Comparison of ENCODE assay signal across 1 cellular context in the genomic region with DNA sequence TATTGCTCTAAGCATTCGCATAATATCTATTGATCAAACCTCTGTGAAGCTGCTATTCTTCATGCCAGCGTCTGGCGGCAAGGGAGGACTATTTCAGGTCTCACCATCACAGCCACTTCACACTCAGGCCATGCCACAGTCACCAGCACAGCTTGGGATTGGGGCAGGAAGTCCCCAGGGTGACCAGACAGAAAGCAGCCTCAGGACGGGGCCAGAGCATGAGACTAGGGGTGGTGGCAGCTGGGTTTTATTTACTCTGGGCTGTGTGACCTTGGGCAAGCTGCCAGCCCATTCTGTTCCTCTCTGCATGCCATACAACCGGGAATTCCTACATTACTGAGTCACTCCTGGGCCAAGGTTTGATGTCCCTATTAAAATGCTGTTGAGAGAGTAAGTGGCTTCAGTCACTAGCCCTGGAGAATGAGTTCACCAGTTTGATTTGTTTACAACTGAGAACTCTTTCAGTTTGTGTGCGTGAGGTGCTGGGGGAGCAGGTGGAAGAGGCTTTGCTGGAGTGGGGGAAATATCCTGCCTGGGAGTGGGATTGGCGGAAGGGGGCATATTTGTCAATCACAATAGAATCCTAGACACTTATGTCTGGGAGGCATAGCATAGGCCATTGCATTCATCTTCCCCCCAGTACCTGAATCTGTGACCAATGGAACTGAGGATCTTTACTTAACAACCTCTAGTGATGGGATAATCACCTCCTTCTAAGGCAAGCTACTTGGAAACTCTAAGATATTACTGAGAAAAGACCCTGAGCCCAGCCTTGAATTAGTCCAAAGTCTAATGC.
TF ChIP-seq lines count a peak whose summit lies in the region.

No MANE protein-coding gene starts in this region.

TF ChIP-seq in HepG2, 621 proteins besides CTCF, POLR2A, EP300 and RAD21 (continued from another document and continues in another):
- TF ChIP-seq ZNF598 (CRISPR knock-in tag; IDR thresholded peaks at IDR 0.05; ENCODE audit: borderline replicate concordance) = 0 out of 2 replicates have a peak, but pooled peaks have one; percentile 40
- TF ChIP-seq ZNF335 (CRISPR knock-in tag; IDR thresholded peaks at IDR 0.05) = peak; percentile 76; the same call in 1 of the 2 replicates
- no peak for TF ChIP-seq ZNF672 (CRISPR knock-in tag; IDR thresholded peaks at IDR 0.05)
- peak; percentile 69; the same call in 1 of the 2 replicates for TF ChIP-seq CBX5 (CRISPR knock-in tag; IDR thresholded peaks at IDR 0.05; ENCODE audit: borderline replicate concordance)
- TF ChIP-seq JUND (CRISPR knock-in tag; IDR thresholded peaks at IDR 0.05) = peak; percentile 97
- peak; percentile 99 for TF ChIP-seq ZNF768 (CRISPR knock-in tag; IDR thresholded peaks at IDR 0.05)
- TF ChIP-seq SRSF1 (optimal IDR thresholded peaks at IDR 0.05; ENCODE audit: low read depth, low read length) = no peak
- TF ChIP-seq PHF8 (CRISPR knock-in tag; IDR thresholded peaks at IDR 0.05) = no peak
- TF ChIP-seq GTF3A (CRISPR knock-in tag; conservative IDR thresholded peaks at IDR 0.05) = peak; percentile 51; the same call in 1 of the 2 replicates
- 0 out of 2 replicates have a peak, but pooled peaks have one; percentile 56 for TF ChIP-seq ADNP (CRISPR knock-in tag; IDR thresholded peaks at IDR 0.05)
- peak; percentile 71; the same call in 1 of the 2 replicates for TF ChIP-seq MIXL1 (CRISPR knock-in tag; IDR thresholded peaks at IDR 0.05)
- TF ChIP-seq ZNF343 (CRISPR knock-in tag; IDR thresholded peaks at IDR 0.05) = peak; percentile 75; the same call in 1 of the 2 replicates
- no peak for TF ChIP-seq PTBP1 (IDR thresholded peaks at IDR 0.05; ENCODE audit: low read depth, low read length, poor library complexity, severe bottlenecking)
- peak; percentile 97 for TF ChIP-seq JUNB (CRISPR knock-in tag; IDR thresholded peaks at IDR 0.05; ENCODE audit: borderline replicate concordance)
- TF ChIP-seq MXD4 (CRISPR knock-in tag; IDR thresholded peaks at IDR 0.05) = no peak
- TF ChIP-seq RAD51 (IDR thresholded peaks at IDR 0.05; ENCODE audit: borderline replicate concordance) = no peak
- no peak for TF ChIP-seq LCORL (IDR thresholded peaks at IDR 0.05)
- TF ChIP-seq LCORL (CRISPR knock-in tag; IDR thresholded peaks at IDR 0.05) = peak; percentile 90
- peak; percentile 67; the same call in 1 of the 2 replicates for TF ChIP-seq ESRRA (CRISPR knock-in tag; IDR thresholded peaks at IDR 0.05; ENCODE audit: low read depth)
- TF ChIP-seq TMF1 (CRISPR knock-in tag; IDR thresholded peaks at IDR 0.05; ENCODE audit: low read depth) = no peak
- TF ChIP-seq, protein P1, sequence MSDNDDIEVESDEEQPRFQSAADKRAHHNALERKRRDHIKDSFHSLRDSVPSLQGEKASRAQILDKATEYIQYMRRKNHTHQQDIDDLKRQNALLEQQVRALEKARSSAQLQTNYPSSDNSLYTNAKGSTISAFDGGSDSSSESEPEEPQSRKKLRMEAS (IDR thresholded peaks at IDR 0.05) = peak; percentile 84
- 0 out of 2 replicates have a peak, but pooled peaks have one; percentile 5 for TF ChIP-seq STAG1 (CRISPR knock-in tag; IDR thresholded peaks at IDR 0.05)
- TF ChIP-seq RCOR2 (CRISPR knock-in tag; IDR thresholded peaks at IDR 0.05) = peak; percentile 70
- 0 out of 2 replicates have a peak, but pooled peaks have one; percentile 39 for TF ChIP-seq HOXD1 (CRISPR knock-in tag; IDR thresholded peaks at IDR 0.05)
- no peak; the same call in 1 of the 2 replicates for TF ChIP-seq TAF1 (CRISPR knock-in tag; IDR thresholded peaks at IDR 0.05)
- TF ChIP-seq ZNF264 (CRISPR knock-in tag; IDR thresholded peaks at IDR 0.05) = no peak
- no peak for TF ChIP-seq ZNF713 (CRISPR knock-in tag; IDR thresholded peaks at IDR 0.05)
- TF ChIP-seq SNAI1 (CRISPR knock-in tag; IDR thresholded peaks at IDR 0.05; ENCODE audit: borderline replicate concordance) = 0 out of 2 replicates have a peak, but pooled peaks have one; percentile 46
- TF ChIP-seq NONO (IDR thresholded peaks at IDR 0.05) = no peak
- TF ChIP-seq NONO (CRISPR knock-in tag; conservative IDR thresholded peaks at IDR 0.05) = peak; percentile 81
- TF ChIP-seq AGO1 (IDR thresholded peaks at IDR 0.05; ENCODE audit: low read depth, low read length, poor library complexity, severe bottlenecking) = no peak
- peak; percentile 37; the same call in 1 of the 2 replicates for TF ChIP-seq ZNF232 (CRISPR knock-in tag; IDR thresholded peaks at IDR 0.05; ENCODE audit: borderline replicate concordance)
- TF ChIP-seq HNRNPUL1 (IDR thresholded peaks at IDR 0.05; ENCODE audit: low read depth, low read length) = no peak
- no peak for TF ChIP-seq HNRNPK (IDR thresholded peaks at IDR 0.05; ENCODE audit: low read depth, low read length, poor library complexity, severe bottlenecking)
- TF ChIP-seq, protein P2, sequence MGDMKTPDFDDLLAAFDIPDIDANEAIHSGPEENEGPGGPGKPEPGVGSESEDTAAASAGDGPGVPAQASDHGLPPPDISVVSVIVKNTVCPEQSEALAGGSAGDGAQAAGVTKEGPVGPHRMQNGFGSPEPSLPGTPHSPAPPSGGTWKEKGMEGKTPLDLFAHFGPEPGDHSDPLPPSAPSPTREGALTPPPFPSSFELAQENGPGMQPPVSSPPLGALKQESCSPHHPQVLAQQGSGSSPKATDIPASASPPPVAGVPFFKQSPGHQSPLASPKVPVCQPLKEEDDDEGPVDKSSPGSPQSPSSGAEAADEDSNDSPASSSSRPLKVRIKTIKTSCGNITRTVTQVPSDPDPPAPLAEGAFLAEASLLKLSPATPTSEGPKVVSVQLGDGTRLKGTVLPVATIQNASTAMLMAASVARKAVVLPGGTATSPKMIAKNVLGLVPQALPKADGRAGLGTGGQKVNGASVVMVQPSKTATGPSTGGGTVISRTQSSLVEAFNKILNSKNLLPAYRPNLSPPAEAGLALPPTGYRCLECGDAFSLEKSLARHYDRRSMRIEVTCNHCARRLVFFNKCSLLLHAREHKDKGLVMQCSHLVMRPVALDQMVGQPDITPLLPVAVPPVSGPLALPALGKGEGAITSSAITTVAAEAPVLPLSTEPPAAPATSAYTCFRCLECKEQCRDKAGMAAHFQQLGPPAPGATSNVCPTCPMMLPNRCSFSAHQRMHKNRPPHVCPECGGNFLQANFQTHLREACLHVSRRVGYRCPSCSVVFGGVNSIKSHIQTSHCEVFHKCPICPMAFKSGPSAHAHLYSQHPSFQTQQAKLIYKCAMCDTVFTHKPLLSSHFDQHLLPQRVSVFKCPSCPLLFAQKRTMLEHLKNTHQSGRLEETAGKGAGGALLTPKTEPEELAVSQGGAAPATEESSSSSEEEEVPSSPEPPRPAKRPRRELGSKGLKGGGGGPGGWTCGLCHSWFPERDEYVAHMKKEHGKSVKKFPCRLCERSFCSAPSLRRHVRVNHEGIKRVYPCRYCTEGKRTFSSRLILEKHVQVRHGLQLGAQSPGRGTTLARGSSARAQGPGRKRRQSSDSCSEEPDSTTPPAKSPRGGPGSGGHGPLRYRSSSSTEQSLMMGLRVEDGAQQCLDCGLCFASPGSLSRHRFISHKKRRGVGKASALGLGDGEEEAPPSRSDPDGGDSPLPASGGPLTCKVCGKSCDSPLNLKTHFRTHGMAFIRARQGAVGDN (CRISPR knock-in tag; IDR thresholded peaks at IDR 0.05) = peak; percentile 97
- TF ChIP-seq ZNF616 (CRISPR knock-in tag; IDR thresholded peaks at IDR 0.05; ENCODE audit: low read depth) = no peak
- TF ChIP-seq ATRX (CRISPR knock-in tag; IDR thresholded peaks at IDR 0.05; ENCODE audit: borderline replicate concordance) = no peak
- TF ChIP-seq MED1 (CRISPR knock-in tag; IDR thresholded peaks at IDR 0.05) = peak; percentile 97
- 0 out of 2 replicates have a peak, but pooled peaks have one; percentile 75 for TF ChIP-seq ZNF34 (CRISPR knock-in tag; IDR thresholded peaks at IDR 0.05; ENCODE audit: borderline replicate concordance)
- TF ChIP-seq ZSCAN25 (CRISPR knock-in tag; IDR thresholded peaks at IDR 0.05) = 0 out of 2 replicates have a peak, but pooled peaks have one; percentile 62
- TF ChIP-seq, protein P3, sequence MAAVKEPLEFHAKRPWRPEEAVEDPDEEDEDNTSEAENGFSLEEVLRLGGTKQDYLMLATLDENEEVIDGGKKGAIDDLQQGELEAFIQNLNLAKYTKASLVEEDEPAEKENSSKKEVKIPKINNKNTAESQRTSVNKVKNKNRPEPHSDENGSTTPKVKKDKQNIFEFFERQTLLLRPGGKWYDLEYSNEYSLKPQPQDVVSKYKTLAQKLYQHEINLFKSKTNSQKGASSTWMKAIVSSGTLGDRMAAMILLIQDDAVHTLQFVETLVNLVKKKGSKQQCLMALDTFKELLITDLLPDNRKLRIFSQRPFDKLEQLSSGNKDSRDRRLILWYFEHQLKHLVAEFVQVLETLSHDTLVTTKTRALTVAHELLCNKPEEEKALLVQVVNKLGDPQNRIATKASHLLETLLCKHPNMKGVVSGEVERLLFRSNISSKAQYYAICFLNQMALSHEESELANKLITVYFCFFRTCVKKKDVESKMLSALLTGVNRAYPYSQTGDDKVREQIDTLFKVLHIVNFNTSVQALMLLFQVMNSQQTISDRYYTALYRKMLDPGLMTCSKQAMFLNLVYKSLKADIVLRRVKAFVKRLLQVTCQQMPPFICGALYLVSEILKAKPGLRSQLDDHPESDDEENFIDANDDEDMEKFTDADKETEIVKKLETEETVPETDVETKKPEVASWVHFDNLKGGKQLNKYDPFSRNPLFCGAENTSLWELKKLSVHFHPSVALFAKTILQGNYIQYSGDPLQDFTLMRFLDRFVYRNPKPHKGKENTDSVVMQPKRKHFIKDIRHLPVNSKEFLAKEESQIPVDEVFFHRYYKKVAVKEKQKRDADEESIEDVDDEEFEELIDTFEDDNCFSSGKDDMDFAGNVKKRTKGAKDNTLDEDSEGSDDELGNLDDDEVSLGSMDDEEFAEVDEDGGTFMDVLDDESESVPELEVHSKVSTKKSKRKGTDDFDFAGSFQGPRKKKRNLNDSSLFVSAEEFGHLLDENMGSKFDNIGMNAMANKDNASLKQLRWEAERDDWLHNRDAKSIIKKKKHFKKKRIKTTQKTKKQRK (IDR thresholded peaks at IDR 0.05; ENCODE audit: low read length) = no peak
- peak; percentile 93 for TF ChIP-seq NCOA2 (CRISPR knock-in tag; IDR thresholded peaks at IDR 0.05)
- TF ChIP-seq KLF9 (CRISPR knock-in tag; IDR thresholded peaks at IDR 0.05; ENCODE audit: low read depth) = 0 out of 2 replicates have a peak, but pooled peaks have one; percentile 22
- peak; percentile 45; the same call in 1 of the 2 replicates for TF ChIP-seq TCF7 (IDR thresholded peaks at IDR 0.05; ENCODE audit: low read depth)
- TF ChIP-seq RXRB (CRISPR knock-in tag; IDR thresholded peaks at IDR 0.05; ENCODE audit: borderline replicate concordance) = peak; percentile 88
- TF ChIP-seq ZNF841 (CRISPR knock-in tag; IDR thresholded peaks at IDR 0.05; ENCODE audit: borderline replicate concordance) = no peak
- TF ChIP-seq PLRG1 (conservative IDR thresholded peaks at IDR 0.05) = no peak
- TF ChIP-seq ZNF207 (IDR thresholded peaks at IDR 0.05; ENCODE audit: borderline replicate concordance) = no peak
- TF ChIP-seq KDM5A (IDR thresholded peaks at IDR 0.05; ENCODE audit: borderline replicate concordance, low read length) = no peak
- TF ChIP-seq NRL (CRISPR knock-in tag; IDR thresholded peaks at IDR 0.05; ENCODE audit: borderline replicate concordance) = 0 out of 2 replicates have a peak, but pooled peaks have one; percentile 35
- TF ChIP-seq MBD4 (IDR thresholded peaks at IDR 0.05; ENCODE audit: borderline replicate concordance, low read length) = 0 out of 2 replicates have a peak, but pooled peaks have one; percentile 58
- TF ChIP-seq ARID4A (CRISPR knock-in tag; IDR thresholded peaks at IDR 0.05; ENCODE audit: borderline replicate concordance) = peak; percentile 70; the same call in 1 of the 2 replicates
- TF ChIP-seq DDIT3 (CRISPR knock-in tag; IDR thresholded peaks at IDR 0.05) = no peak
- peak; percentile 91 for TF ChIP-seq HDAC2 (CRISPR knock-in tag; IDR thresholded peaks at IDR 0.05)
